Comparison of ENCODE assay signal across 31 cellular contexts in the genomic region with DNA sequence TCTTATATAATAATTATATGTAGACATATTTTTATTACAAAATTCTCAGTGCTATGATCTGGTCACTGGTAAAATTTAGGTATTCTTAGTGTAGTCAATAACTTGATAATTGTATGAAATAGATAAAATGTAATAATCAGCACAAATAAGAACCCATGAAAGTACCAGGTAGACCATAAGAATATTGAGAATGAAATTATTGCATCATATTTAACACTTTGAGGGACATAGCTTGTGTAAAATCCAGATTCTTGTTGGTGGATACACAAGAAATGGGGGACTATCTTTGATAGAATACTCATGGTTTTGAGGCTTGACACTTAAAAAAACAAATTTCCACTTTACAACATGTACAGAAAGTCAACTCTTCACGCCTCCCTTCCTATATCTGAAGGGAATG.
A peak's percentile ranks its signal among the peaks of the same experiment; 100 is the strongest.
DNase-seq lines count a peak whose midpoint lies in the region; ATAC-seq, FAIRE-seq and TF ChIP-seq lines count a peak whose summit lies in the region.
"Had no signal": no experiment of that assay in that cellular context is flagged by ENCODE, and none has a peak within 500 bp of the region (broad histone marks: within the 10 kb centered on the region; RNA-seq: fewer than 3 reads in every experiment).

No MANE protein-coding gene starts in this region.

- H3K9ac ChIP-seq in HepG2 (ENCODE audit: insufficient read depth, low read depth, low read length) (no peak overlapping the region), IMR-90 (ENCODE audit: low read depth, low read length) (no peak overlapping the region)
- H3K9ac ChIP-seq: BLaER1; BLaER1 treated with 17β-estradiol and CSF1 and Interleukin-3, amounts not matched to agents 10 nM and 100 nM had no signal

- H3K4me1 ChIP-seq in HepG2 (ENCODE audit: insufficient read depth, low read length), result no peaks in the 10 kb centered on the region
- no peaks in the 10 kb centered on the region for H3K4me1 ChIP-seq in right lobe of liver
- no peaks in the 10 kb centered on the region for H3K4me1 ChIP-seq in IMR-90 (ENCODE audit: control insufficient read depth, insufficient read depth, low read length)
- H3K4me1 ChIP-seq: A549; BE2C; BLaER1; BLaER1 treated with 17β-estradiol and CSF1 and Interleukin-3, amounts not matched to agents 10 nM and 100 nM; Caco-2 had no signal

- no peak overlapping the region for H2BK120ac ChIP-seq in IMR-90 (ENCODE audit: low read depth, low read length)

- no peak overlapping the region for H3K18ac ChIP-seq in IMR-90 (ENCODE audit: low read depth, low read length)

- no peaks in the 10 kb centered on the region for H4K20me1 ChIP-seq in HepG2 (ENCODE audit: insufficient read depth, low read length)
- no peaks in the 10 kb centered on the region for H4K20me1 ChIP-seq in IMR-90 (ENCODE audit: insufficient read depth, low read length)
- H4K20me1 ChIP-seq: BLaER1; BLaER1 treated with 17β-estradiol and CSF1 and Interleukin-3, amounts not matched to agents 10 nM and 100 nM had no signal

- H4K5ac ChIP-seq in IMR-90 (ENCODE audit: low read depth, low read length), result no peak overlapping the region

- dilution Hi-C loops in IMR-90 (cut with HindIII; ENCODE audit: low sequenced_read_pairs, unreplicated experiment), result no loop called here

- intact Hi-C loops in HepG2 (cut with micrococcal nuclease; ENCODE audit: unreplicated experiment), result no loop called here
- intact Hi-C loops in right lobe of liver (cut with DNase I), result no loop called here
- intact Hi-C loops in IMR-90 (cut with micrococcal nuclease), result no loop called here

- BruUV-seq in HepG2 (replicated peaks; lab: Mats Ljungman, UMichigan), result no TSS peak
- no TSS peak for BruUV-seq in IMR-90 (replicated peaks; lab: Mats Ljungman, UMichigan)

- no peak overlapping the region for H4K8ac ChIP-seq in IMR-90 (ENCODE audit: low read depth in 2 of 2, low read length in 2 of 2)

- H4K91ac ChIP-seq in IMR-90 (ENCODE audit: insufficient read depth, low read depth, low read length), result no peak overlapping the region

- H3K36me3 ChIP-seq in HepG2 (replicated peaks in 1 of 2; ENCODE audit: control insufficient read depth in 1 of 2, insufficient read depth in 2 of 2, low read length in 2 of 2), result no peaks in the 10 kb centered on the region
- no peaks in the 10 kb centered on the region for H3K36me3 ChIP-seq in right lobe of liver
- no peaks in the 10 kb centered on the region for H3K36me3 ChIP-seq in IMR-90 (ENCODE audit: control insufficient read depth, insufficient read depth, low read length)
- H3K36me3 ChIP-seq: BE2C; BLaER1; BLaER1 treated with 17β-estradiol and CSF1 and Interleukin-3, amounts not matched to agents 10 nM and 100 nM had no signal

- no peak overlapping the region for H2BK15ac ChIP-seq in IMR-90 (ENCODE audit: low read depth, low read length)

- no peak overlapping the region for H3K23ac ChIP-seq in IMR-90 (ENCODE audit: low read depth, low read length)

- POLR2A ChIA-PET in HepG2 (lab: Yijun Ruan, JAX), result no interaction called here
- POLR2A ChIA-PET in IMR-90 (lab: Charles Lee; ENCODE audit: unreplicated experiment), result no interaction called here

- H3K4me3 ChIP-seq in HepG2 (replicated peaks in 1 of 3; ENCODE audit: insufficient read depth in 1 of 3, low read depth in 2 of 3, low read length in 3 of 3) (no peak overlapping the region), right lobe of liver (no peak overlapping the region), IMR-90 (ENCODE audit: insufficient read depth, low read depth, low read length) (no peak overlapping the region)
- H3K4me3 ChIP-seq: A549; BLaER1; BLaER1 treated with 17β-estradiol and CSF1 and Interleukin-3, amounts not matched to agents 10 nM and 100 nM had no signal

- H3K27ac ChIP-seq in HepG2 (ENCODE audit: extremely low read length, insufficient read depth, low read length) (no peak overlapping the region), right lobe of liver (no peak overlapping the region), IMR-90 (ENCODE audit: insufficient read depth, low read length) (no peak overlapping the region)
- H3K27ac ChIP-seq: 22Rv1; A549; BLaER1; BLaER1 treated with 17β-estradiol and CSF1 and Interleukin-3, amounts not matched to agents 10 nM and 100 nM; C4-2B had no signal

- no peak overlapping the region for H2BK5ac ChIP-seq in IMR-90 (ENCODE audit: low read depth, low read length, poor library complexity, severe bottlenecking)

- H2AK9ac ChIP-seq in IMR-90 (replicated peaks; ENCODE audit: low read depth, low read length, poor library complexity), result no peak overlapping the region

- TF ChIP-seq CTCF in HepG2 (CRISPR knock-in tag; IDR thresholded peaks at IDR 0.05) (no peak), right lobe of liver (IDR thresholded peaks at IDR 0.05) (no peak), IMR-90 (conservative IDR thresholded peaks at IDR 0.05; ENCODE audit: low read depth, low read length) (no peak)

- H3K79me2 ChIP-seq in HepG2 (ENCODE audit: insufficient read depth, low read length), result no peaks in the 10 kb centered on the region

- no peak overlapping the region for H2BK20ac ChIP-seq in IMR-90 (ENCODE audit: low read depth, low read length)

- CTCF ChIA-PET in HepG2 (lab: Yijun Ruan, JAX; ENCODE audit: low intra/inter-chr PET ratio, low total read pairs), result no interaction called here
- CTCF ChIA-PET in IMR-90 (lab: Yijun Ruan, JAX), result no interaction called here

- TF ChIP-seq POLR2A in HepG2 (IDR thresholded peaks at IDR 0.05; ENCODE audit: insufficient read depth in 1 of 2, low read depth in 2 of 2, low read length in 2 of 2) (no peak), right lobe of liver (IDR thresholded peaks at IDR 0.05) (no peak), IMR-90 (IDR thresholded peaks at IDR 0.05; ENCODE audit: low read depth, low read length) (no peak)

- no peak for FAIRE-seq in HepG2 (lab: Jason Lieb, UNC)
- FAIRE-seq: A204.1, A549, D721Med had no signal

- no peak overlapping the region for H3K14ac ChIP-seq in IMR-90 (replicated peaks; ENCODE audit: low read depth, low read length)

- no peak overlapping the region for H3K56ac ChIP-seq in IMR-90 (ENCODE audit: extremely low read depth, insufficient read depth, low read length)

- in situ Hi-C loops in HepG2 (cut with HindIII; ENCODE audit: extremely low pct_ligation_motif_present, low pct_unique_long_range_greater_than_20kb), result no loop called here
- in situ Hi-C loops in IMR-90 (cut with MboI; ENCODE audit: low sequenced_read_pairs), result no loop called here

- TF ChIP-seq EP300 in HepG2 (IDR thresholded peaks at IDR 0.05; ENCODE audit: low read depth in 2 of 2, low read length in 2 of 2) (no peak), HepG2 (CRISPR knock-in tag; IDR thresholded peaks at IDR 0.05; ENCODE audit: borderline replicate concordance) (no peak)

- DNase-seq in HepG2 (ENCODE audit: low spot score) (no peak), right lobe of liver (no peak), IMR-90 (no peak), NK-92 (lab: John Stamatoyannopoulos, UW; ENCODE audit: unreplicated experiment) (no peak)
- DNase-seq: 8988T; ACHN; AML-193; BE2C; C1 segment of cervical spinal cord; Caco-2; Calu3; CD4-positive, alpha-beta memory T cell; CD4-positive, alpha-beta T cell; CD4-positive, CD25-positive, alpha-beta regulatory T cell; CD8-positive, alpha-beta memory T cell; CD8-positive, alpha-beta T cell; COR-L47; DMS 273 treated with DMSO at 0.1 percent for 48 hours; DMS153; DMS53; DMS79; DMS79 treated with DMSO at 0.1 percent for 48 hours; DND-41; EL had no signal

- H3K27me3 ChIP-seq in HepG2 (ENCODE audit: control insufficient read depth in 1 of 2, insufficient read depth in 2 of 2, low read length in 2 of 2) (no peaks in the 10 kb centered on the region), right lobe of liver (no peaks in the 10 kb centered on the region), IMR-90 (ENCODE audit: control insufficient read depth, insufficient read depth, low read length) (no peaks in the 10 kb centered on the region)
- H3K27me3 ChIP-seq: BE2C; BLaER1; BLaER1 treated with 17β-estradiol and CSF1 and Interleukin-3, amounts not matched to agents 10 nM and 100 nM had no signal

- ATAC-seq in HepG2 (no peak), right lobe of liver (no peak), IMR-90 (ENCODE audit: low read depth) (no peak)
- ATAC-seq: A549; CD8-positive, alpha-beta T cell had no signal

- WGBS in HepG2 (ENCODE audit: low lambda C conversion rate), result 4% methylated on average over 1 of the region's 1 CpG
- 50% methylated on average over 1 of the region's 1 CpG for WGBS in right lobe of liver (ENCODE audit: insufficient coverage, low coverage, low lambda C conversion rate, missing lambda C conversion rate)
- WGBS in IMR-90 (ENCODE audit: extremely low coverage in 2 of 2, insufficient read length in 1 of 2), 2 experiments, result no CpG with 5 or more reads among the region's 1 CpG

- H3K79me1 ChIP-seq in IMR-90 (ENCODE audit: low read depth in 1 of 2, low read length in 2 of 2), result no peaks in the 10 kb centered on the region

- H2AFZ ChIP-seq in HepG2 (ENCODE audit: low read length) (no peak overlapping the region), IMR-90 (replicated peaks; ENCODE audit: low read length, poor library complexity) (no peak overlapping the region)

- H3K9me3 ChIP-seq in HepG2 (ENCODE audit: low read length), result peaks cover 94% of the 10 kb centered on the region
- no peaks in the 10 kb centered on the region for H3K9me3 ChIP-seq in right lobe of liver
- H3K9me3 ChIP-seq in IMR-90 (ENCODE audit: control insufficient read depth, insufficient read depth, low read length), result peaks cover 4% of the 10 kb centered on the region
- H3K9me3 ChIP-seq: A549; BE2C; BLaER1; BLaER1 treated with 17β-estradiol and CSF1 and Interleukin-3, amounts not matched to agents 10 nM and 100 nM; Caco-2 had no signal

- no peaks in the 10 kb centered on the region for H3K9me1 ChIP-seq in IMR-90 (ENCODE audit: insufficient read depth, low read length)

- no peak for TF ChIP-seq RAD21 in HepG2 (CRISPR knock-in tag; IDR thresholded peaks at IDR 0.05)
- TF ChIP-seq RAD21 in IMR-90 (IDR thresholded peaks at IDR 0.05; ENCODE audit: low read length), result no peak

- H3K4me2 ChIP-seq in HepG2 (ENCODE audit: low read depth, low read length) (no peak overlapping the region), IMR-90 (ENCODE audit: low read depth, low read length) (no peak overlapping the region)
- H3K4me2 ChIP-seq: A549; BLaER1; BLaER1 treated with 17β-estradiol and CSF1 and Interleukin-3, amounts not matched to agents 10 nM and 100 nM had no signal

- H2AK5ac ChIP-seq in IMR-90 (ENCODE audit: low read depth, low read length), result no peak overlapping the region

- no peak overlapping the region for H3K4ac ChIP-seq in IMR-90 (ENCODE audit: low read depth, low read length)

TF ChIP-seq in HepG2, 621 proteins besides CTCF, POLR2A, EP300 and RAD21 (continues in another document):
- no peak for TF ChIP-seq JUNB (CRISPR knock-in tag; IDR thresholded peaks at IDR 0.05; ENCODE audit: borderline replicate concordance)

TF ChIP-seq in IMR-90, 13 proteins besides CTCF, POLR2A, EP300 and RAD21:
- TF ChIP-seq CHD1 (IDR thresholded peaks at IDR 0.05; ENCODE audit: low read depth, low read length) (no peak), CEBPB (IDR thresholded peaks at IDR 0.05; ENCODE audit: low read depth, low read length) (peak; percentile 53)
